8 cellular contexts compared by ENCODE assay signal in the genomic region with DNA sequence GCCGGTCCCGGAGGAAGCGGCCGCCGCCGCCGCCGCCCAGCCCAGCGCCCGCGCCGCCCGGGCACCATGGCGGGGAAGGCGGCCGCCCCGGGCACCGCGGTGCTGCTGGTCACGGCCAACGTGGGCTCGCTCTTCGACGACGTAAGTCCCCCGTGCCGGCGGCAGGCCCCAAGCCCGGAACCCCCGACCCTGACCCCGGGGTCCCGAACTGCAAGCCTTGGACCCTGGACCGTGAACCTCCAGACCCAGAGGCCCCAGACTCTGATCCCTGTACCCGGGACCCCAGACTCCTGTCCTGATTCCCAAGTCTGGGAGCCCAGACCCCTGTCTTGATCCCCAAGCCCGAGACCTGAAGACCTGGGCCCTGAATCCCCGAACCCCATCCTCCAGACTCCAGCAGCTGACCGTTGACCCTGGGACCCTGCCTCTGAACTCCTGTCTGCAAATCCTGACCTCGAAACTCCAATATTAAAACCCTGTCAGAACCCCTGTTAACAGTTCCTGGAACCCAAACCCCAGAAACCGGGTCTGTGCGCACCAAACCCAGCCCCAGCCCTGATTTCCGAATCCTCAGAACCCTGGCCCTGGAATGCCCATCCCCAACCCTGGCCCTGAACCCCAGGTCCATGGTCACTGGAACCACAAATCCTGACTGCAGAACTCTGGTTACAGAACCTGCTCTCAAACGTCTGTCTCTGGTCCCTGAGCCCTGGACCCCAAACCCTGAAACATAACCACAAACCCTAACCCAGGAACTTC. TPM values are rescaled to one million over a fixed set of nuclear protein-coding genes. Genes with fewer than 3 reads are reported as not detected.
A peak's percentile ranks its signal among the peaks of the same experiment; 100 is the strongest.
DNase-seq lines count a peak whose midpoint lies in the region; ATAC-seq, FAIRE-seq and TF ChIP-seq lines count a peak whose summit lies in the region.

No MANE protein-coding gene starts in this region.

- H3K27ac ChIP-seq in endothelial cell of umbilical vein (ENCODE audit: insufficient read depth, low read depth, low read length), result peak overlapping the region; percentile 47

- peak; percentile 9 for FAIRE-seq in GM18507 (lab: Jason Lieb, UNC)
- no peak for FAIRE-seq in endothelial cell of umbilical vein (lab: Jason Lieb, UNC)

- no TSS peak for BruUV-seq in endothelial cell of umbilical vein (replicated peaks; lab: Mats Ljungman, UMichigan)

- no peaks in the 10 kb centered on the region for H3K9me3 ChIP-seq in endothelial cell of umbilical vein (replicated peaks; ENCODE audit: control insufficient read depth, insufficient read depth, low read length)

- no peaks in the 10 kb centered on the region for H3K9me3 Mint-ChIP-seq in natural killer cell treated with Interleukin-12 subunit alpha and Interleukin-12 subunit beta and Interleukin-15 and Interleukin-18, amount 100 ng/mL, for 72 hours

- peak overlapping the region; percentile 75 for H3K9ac ChIP-seq in endothelial cell of umbilical vein (replicated peaks; ENCODE audit: extremely low read depth, insufficient read depth, low read length)

- no peaks in the 10 kb centered on the region for H4K20me1 ChIP-seq in endothelial cell of umbilical vein (replicated peaks; ENCODE audit: control insufficient read depth, extremely low read depth, insufficient read depth, low read length)

- H3K79me2 ChIP-seq in endothelial cell of umbilical vein (ENCODE audit: control insufficient read depth, insufficient read depth, low read length), result peaks cover 29% of the 10 kb centered on the region

- H2AFZ ChIP-seq in endothelial cell of umbilical vein (ENCODE audit: low read depth, low read length), result peak overlapping the region; percentile 18

- H3K4me1 ChIP-seq in endothelial cell of umbilical vein (ENCODE audit: control insufficient read depth, extremely low read depth, insufficient read depth, low read length), result peaks cover 33% of the 10 kb centered on the region

- peaks cover 2 to 6% of the 10 kb centered on the region in 2 donors for H3K27me3 Mint-ChIP-seq in natural killer cell treated with Interleukin-12 subunit alpha and Interleukin-12 subunit beta and Interleukin-15 and Interleukin-18, amount 100 ng/mL, for 72 hours

- peak overlapping the region; percentile 73 for H3K4me2 ChIP-seq in endothelial cell of umbilical vein (ENCODE audit: insufficient read depth, low read length)

- CTCF ChIA-PET in endothelial cell of umbilical vein (lab: Charles Lee), result interaction anchor here (1.2 kb wide), 1 partner anchor 100 kb away, joined by 3 read pairs; no protein-coding TSS in a partner anchor

- TF ChIP-seq CTCF in endothelial cell of umbilical vein (IDR thresholded peaks at IDR 0.05; ENCODE audit: extremely low read depth in 1 of 2, insufficient read depth in 1 of 2, low read depth in 1 of 2, low read length in 2 of 2), result no peak

- no peaks in the 10 kb centered on the region for H3K9me1 ChIP-seq in endothelial cell of umbilical vein (replicated peaks; ENCODE audit: control insufficient read depth, extremely low read depth, insufficient read depth, low read length)

- peaks cover 35 to 39% of the 10 kb centered on the region in 2 donors for H3K4me1 Mint-ChIP-seq in natural killer cell treated with Interleukin-12 subunit alpha and Interleukin-12 subunit beta and Interleukin-15 and Interleukin-18, amount 100 ng/mL, for 72 hours (ENCODE audit: low read depth in 2 of 2)

- peak overlapping the region; percentile 87 for H3K4me3 Mint-ChIP-seq in natural killer cell treated with Interleukin-12 subunit alpha and Interleukin-12 subunit beta and Interleukin-15 and Interleukin-18, amount 100 ng/mL, for 72 hours

- H3K27me3 ChIP-seq in endothelial cell of umbilical vein (ENCODE audit: control insufficient read depth in 2 of 2, insufficient read depth in 2 of 2, low read length in 2 of 2), result no peaks in the 10 kb centered on the region

- DNase-seq in GM18507 (ENCODE audit: extremely low spot score, insufficient read length, low read depth) (no peak), OCI-M1 (lab: John Stamatoyannopoulos, UW) (peak; percentile 45), endothelial cell of umbilical vein (ENCODE audit: low read depth, low spot score) (peak; percentile 9), NCI-H1694 (lab: John Stamatoyannopoulos, UW) (no peak), HuH-7.5 (ENCODE audit: low spot score) (no peak), HT-29 (ENCODE audit: low spot score) (no peak)
- DNase-seq in natural killer cell treated with Interleukin-12 subunit alpha and Interleukin-12 subunit beta and Interleukin-15 and Interleukin-18, amount 100 ng/mL, for 72 hours (ENCODE audit: low spot score), result peak; percentile 59

- no peaks in the 10 kb centered on the region for H3K36me3 Mint-ChIP-seq in natural killer cell treated with Interleukin-12 subunit alpha and Interleukin-12 subunit beta and Interleukin-15 and Interleukin-18, amount 100 ng/mL, for 72 hours

- H3K36me3 ChIP-seq in endothelial cell of umbilical vein (ENCODE audit: control insufficient read depth in 2 of 2, extremely low read depth in 1 of 2, insufficient read depth in 2 of 2, low read length in 2 of 2), result no peaks in the 10 kb centered on the region

- ATAC-seq in natural killer cell treated with Interleukin-12 subunit alpha and Interleukin-12 subunit beta and Interleukin-15 and Interleukin-18, amount 100 ng/mL, for 72 hours, result no peak
- ATAC-seq in GM19455 (IDR thresholded peaks at IDR 0.05; ENCODE audit: unreplicated experiment), result no peak

- intact Hi-C loops in endothelial cell of umbilical vein (cut with micrococcal nuclease), result no loop called here

- dilution Hi-C loops in endothelial cell of umbilical vein (cut with MboI; ENCODE audit: extremely low pct_ligation_motif_present, low sequenced_read_pairs), result no loop called here

- H3K27ac Mint-ChIP-seq in natural killer cell treated with Interleukin-12 subunit alpha and Interleukin-12 subunit beta and Interleukin-15 and Interleukin-18, amount 100 ng/mL, for 72 hours, result peak overlapping the region; percentile 67 to 88

- no peak for TF ChIP-seq POLR2A in endothelial cell of umbilical vein (IDR thresholded peaks at IDR 0.05; ENCODE audit: low read depth, low read length)

- POLR2A ChIA-PET in endothelial cell of umbilical vein (lab: Charles Lee), result no interaction called here

- peak overlapping the region; percentile 71 to 89 (median 74) for H3K4me3 ChIP-seq in endothelial cell of umbilical vein (replicated peaks in 1 of 3; ENCODE audit: insufficient read depth in 1 of 3, low read depth in 1 of 3, low read length in 3 of 3)

TF ChIP-seq in endothelial cell of umbilical vein, 7 proteins besides CTCF, POLR2A, EP300 and RAD21:
- TF ChIP-seq MAX (IDR thresholded peaks at IDR 0.05; ENCODE audit: insufficient read depth, insufficient read length), result no peak
- no peak for TF ChIP-seq GATA2 (IDR thresholded peaks at IDR 0.05; ENCODE audit: insufficient read depth, insufficient read length, low read depth, low read length)
- TF ChIP-seq FOS (IDR thresholded peaks at IDR 0.05; ENCODE audit: borderline replicate concordance, insufficient read depth, low read length), result no peak
- TF ChIP-seq POLR2AphosphoS5 (IDR thresholded peaks at IDR 0.05; ENCODE audit: insufficient read depth, low read depth, low read length), result no peak
- TF ChIP-seq JUN (IDR thresholded peaks at IDR 0.05; ENCODE audit: borderline replicate concordance, insufficient read depth, insufficient read length, low read depth), result no peak
- TF ChIP-seq EZH2 (IDR thresholded peaks at IDR 0.05; ENCODE audit: borderline replicate concordance, low read depth, low read length, severe bottlenecking), result no peak
- no peak for TF ChIP-seq MYC (IDR thresholded peaks at IDR 0.05; ENCODE audit: low read depth, low read length)

RNA-seq across cellular contexts. Expression of gene INPP5A, which starts 0.6 kb away (rescaled TPM):
- total RNA-seq in endothelial cell of umbilical vein, result 33.2 and 35.9 TPM in 2 replicates
- polyA plus RNA-seq in endothelial cell of umbilical vein, result 21.2 and 22.9 TPM in 2 replicates
- polyA plus RNA-seq in endothelial cell of umbilical vein (2011; cell fraction: cytosol; rRNA removed), result 20.0 and 20.6 TPM in 2 replicates
- 21.7 and 22.8 TPM in 2 replicates for polyA plus RNA-seq in endothelial cell of umbilical vein (2011; cell fraction: nucleus; rRNA removed)
- 22.3 and 25.8 TPM in 2 replicates for polyA plus RNA-seq in endothelial cell of umbilical vein (2012)
- 25.2 and 25.6 TPM in 2 replicates for polyA minus RNA-seq in endothelial cell of umbilical vein
- polyA minus RNA-seq in endothelial cell of umbilical vein (2011; cell fraction: cytosol; rRNA and poly(A)+ RNA removed), result 9.6 TPM
- polyA minus RNA-seq in endothelial cell of umbilical vein (2011; cell fraction: nucleus; rRNA and poly(A)+ RNA removed), result 22.7 and 23.2 TPM in 2 replicates
- total RNA-seq in natural killer cell treated with Interleukin-12 subunit alpha and Interleukin-12 subunit beta and Interleukin-15 and Interleukin-18, amount 100 ng/mL, for 72 hours, result 10 to 100 TPM; 14.8 to 18.6 TPM
- total RNA-seq in HT-29 (2014; rRNA removed; shearing (Covaris generic)), result 18.0 and 22.7 TPM in 2 replicates

Comparison
In these comparisons a context has a peak if more than half of its experiments do, and no peak if none do; other contexts are left out.
1. DNase-seq: peak in OCI-M1 (single experiment), endothelial cell of umbilical vein (single experiment) and natural killer cell treated with Interleukin-12 subunit alpha and Interleukin-12 subunit beta and Interleukin-15 and Interleukin-18, amount 100 ng/mL, for 72 hours (single experiment); none in GM18507 (single experiment), NCI-H1694 (single experiment), HuH-7.5 (single experiment) and HT-29 (single experiment).